Comparison of ENCODE assay signal across 25 cellular contexts in genomic region chr5:80703747-80704146, GRCh38. TPM values are rescaled to one million over a fixed set of nuclear protein-coding genes. Genes with fewer than 3 reads are reported as not detected.
A peak's percentile ranks its signal among the peaks of the same experiment; 100 is the strongest.
DNase-seq lines count a peak whose midpoint lies in the region; ATAC-seq, FAIRE-seq and TF ChIP-seq lines count a peak whose summit lies in the region.
"Had no signal": no experiment of that assay in that cellular context is flagged by ENCODE, and none has a peak within 500 bp of the region (broad histone marks: within the 10 kb centered on the region; RNA-seq: fewer than 3 reads in every experiment).

No MANE protein-coding gene starts in this region.

- H3K27ac ChIP-seq in GM23338 (ENCODE audit: low read depth) (peak overlapping the region; percentile 20; the same call in 1 of the 2 replicates), H1 (ENCODE audit: low read depth, low read length) (peak overlapping the region; percentile 41; the same call in 1 of the 2 replicates), psoas muscle (no peak overlapping the region)
- H3K27ac ChIP-seq: coronary artery, left ventricle myocardium inferior, prostate gland, suprapubic skin, vagina had no signal

- no peak overlapping the region for H3K56ac ChIP-seq in H1 (replicated peaks; ENCODE audit: insufficient read length, low read depth, low read length)

- H4K8ac ChIP-seq in H1 (ENCODE audit: extremely low read depth, insufficient read depth, low read length): no peak overlapping the region

- H2BK120ac ChIP-seq in H1 (replicated peaks; ENCODE audit: low read depth, low read length): no peak overlapping the region

- no peak overlapping the region for H2BK12ac ChIP-seq in H1 (ENCODE audit: low read depth, low read length)

- ATAC-seq in GM23338: peak; percentile 25; the same call in 2 of the 3 replicates
- peak; percentile 20 for ATAC-seq in naive B cell (ENCODE audit: low read depth in 2 of 2)
- ATAC-seq in psoas muscle: no peak
- no peak for ATAC-seq in GM21526 (IDR thresholded peaks at IDR 0.05; ENCODE audit: low FRiP score, unreplicated experiment)
- ATAC-seq in HG03571 (IDR thresholded peaks at IDR 0.05; ENCODE audit: unreplicated experiment): no peak
- ATAC-seq: activated T-helper 17 cell treated with anti-CD3 and anti-CD28 coated beads, Interleukin-2, amount 50 U/mL, for 72 hours; HCT116; PC-3 had no signal

- H3K4me3 Mint-ChIP-seq in GM23338 (no peak overlapping the region), naive B cell (peak overlapping the region in 6 of 8 donors; percentile 17 to 55 (median 26))
- H3K4me3 Mint-ChIP-seq: activated T-helper 17 cell treated with anti-CD3 and anti-CD28 coated beads, Interleukin-2, amount 50 U/mL, for 72 hours; brain; CD4-positive, alpha-beta T cell had no signal

- H3F3A ChIP-seq in GM23338 (replicated peaks; ENCODE audit: low read depth) (no peaks in the 10 kb centered on the region), Loucy (ENCODE audit: low read depth) (no peaks in the 10 kb centered on the region)

- H3K4me1 ChIP-seq in GM23338 (ENCODE audit: insufficient read depth) (peaks cover 23% of the 10 kb centered on the region), Loucy (ENCODE audit: insufficient read depth, low read length, poor library complexity, severe bottlenecking) (peaks cover 12% of the 10 kb centered on the region), H1 (replicated peaks in 1 of 4; ENCODE audit: control insufficient read depth in 3 of 4, insufficient read depth in 4 of 4, low read length in 3 of 4) (peaks cover 0 to 5% (median 1%) of the 10 kb centered on the region in 4 experiments; a peak in 2 of 7 replicates), psoas muscle (peaks cover 9% of the 10 kb centered on the region)
- H3K4me1 ChIP-seq: prostate gland, suprapubic skin had no signal

- H3K9me2 ChIP-seq in GM23338 (ENCODE audit: insufficient read depth): no peaks in the 10 kb centered on the region
- no peaks in the 10 kb centered on the region for H3K9me2 ChIP-seq in Loucy (replicated peaks; ENCODE audit: low read depth, low read length)

- H4K5ac ChIP-seq in H1 (ENCODE audit: insufficient read length, low read depth, low read length): no peak overlapping the region

- H3K27ac Mint-ChIP-seq in GM23338 (peak overlapping the region; percentile 84; the same call in 1 of the 2 replicates), naive B cell (peak overlapping the region in 5 of 6 donors; percentile 4 to 88 (median 67))
- H3K27ac Mint-ChIP-seq: activated T-helper 17 cell treated with anti-CD3 and anti-CD28 coated beads, Interleukin-2, amount 50 U/mL, for 72 hours; brain; CD4-positive, alpha-beta T cell had no signal

- DNase-seq in GM23338 (ENCODE audit: low spot score) (no peak), H1 (ENCODE audit: low read depth in 1 of 2, low spot score in 2 of 2) (no peak), naive B cell (no peak), psoas muscle (no peak)
- DNase-seq: activated CD4-positive, alpha-beta T cell treated with anti-CD3 and anti-CD28 coated beads, Interleukin-2, amount 50 U/mL, for 1 hour; CD4-positive, alpha-beta T cell; left ventricle myocardium inferior; NCI-H2081; NCI-H446 treated with DMSO at 0.1 percent for 48 hours; PC-3; SHP77; SW 1271 had no signal

- no peak overlapping the region for H2BK20ac ChIP-seq in H1 (ENCODE audit: low read length)

- no peak for FAIRE-seq in H1 (lab: Jason Lieb, UNC)
- FAIRE-seq: endometrium, GM18507, TTC549 had no signal

- no peak overlapping the region for H2AFZ ChIP-seq in GM23338
- H2AFZ ChIP-seq in Loucy (ENCODE audit: low read length): no peak overlapping the region
- no peak overlapping the region for H2AFZ ChIP-seq in H1 (ENCODE audit: low read length)

- H3K9me3 Mint-ChIP-seq in GM23338 (no peaks in the 10 kb centered on the region), naive B cell (no peaks in the 10 kb centered on the region)
- H3K9me3 Mint-ChIP-seq: activated T-helper 17 cell treated with anti-CD3 and anti-CD28 coated beads, Interleukin-2, amount 50 U/mL, for 72 hours; brain; CD4-positive, alpha-beta T cell had no signal

- H3K4me2 ChIP-seq in GM23338: peak overlapping the region; percentile 54
- peak overlapping the region; percentile 37 for H3K4me2 ChIP-seq in Loucy (ENCODE audit: low read depth, low read length, poor library complexity, severe bottlenecking)
- H3K4me2 ChIP-seq in H1 (ENCODE audit: insufficient read depth in 1 of 2, low read depth in 2 of 2, low read length in 2 of 2): no peak overlapping the region

- H3K79me2 ChIP-seq in GM23338 (replicated peaks; ENCODE audit: insufficient read depth) (no peaks in the 10 kb centered on the region), Loucy (ENCODE audit: insufficient read depth, low read length) (no peaks in the 10 kb centered on the region; the same call in 1 of the 2 replicates), H1 (ENCODE audit: control insufficient read depth in 1 of 2, insufficient read depth in 2 of 2, low read length in 2 of 2) (no peaks in the 10 kb centered on the region)

- no peak overlapping the region for H3K23ac ChIP-seq in H1 (ENCODE audit: insufficient read length)

- H3K79me1 ChIP-seq in H1 (ENCODE audit: low read depth, low read length): no peaks in the 10 kb centered on the region

- TF ChIP-seq CTCF in GM23338 (conservative IDR thresholded peaks at IDR 0.05; ENCODE audit: low read depth in 2 of 2) (no peak), Loucy (conservative IDR thresholded peaks at IDR 0.05; ENCODE audit: low read length) (no peak), H1 (IDR thresholded peaks at IDR 0.05; ENCODE audit: control extremely low read depth in 1 of 3, insufficient read depth in 1 of 3, low read depth in 1 of 3, low read length in 3 of 3) (no peak), psoas muscle (IDR thresholded peaks at IDR 0.05) (no peak)

- no peaks in the 10 kb centered on the region for H4K20me1 ChIP-seq in GM23338 (replicated peaks; ENCODE audit: insufficient read depth)
- H4K20me1 ChIP-seq in Loucy (ENCODE audit: insufficient read depth, low read length, poor library complexity, severe bottlenecking): peaks cover 7% of the 10 kb centered on the region
- no peaks in the 10 kb centered on the region for H4K20me1 ChIP-seq in H1 (replicated peaks in 1 of 2; ENCODE audit: control insufficient read depth in 1 of 2, insufficient read depth in 2 of 2, low read length in 2 of 2)

- no peak overlapping the region for H3K4ac ChIP-seq in H1 (replicated peaks; ENCODE audit: insufficient read length, low read depth, low read length)

- no peaks in the 10 kb centered on the region for H3K27me3 Mint-ChIP-seq in GM23338 (ENCODE audit: insufficient read depth, low read depth, poor library complexity)
- no peaks in the 10 kb centered on the region for H3K27me3 Mint-ChIP-seq in naive B cell
- H3K27me3 Mint-ChIP-seq: activated T-helper 17 cell treated with anti-CD3 and anti-CD28 coated beads, Interleukin-2, amount 50 U/mL, for 72 hours; brain; CD4-positive, alpha-beta T cell had no signal

- H3K4me3 ChIP-seq in GM23338 (no peak overlapping the region), Loucy (ENCODE audit: low read length, poor library complexity, severe bottlenecking) (no peak overlapping the region), H1 (ENCODE audit: extremely low read depth in 1 of 4, insufficient read depth in 2 of 4, low read depth in 3 of 4, low read length in 4 of 4) (no peak overlapping the region), psoas muscle (no peak overlapping the region)
- H3K4me3 ChIP-seq: coronary artery, left ventricle myocardium inferior, prostate gland, suprapubic skin, vagina had no signal

- no peaks in the 10 kb centered on the region for H3K36me3 ChIP-seq in GM23338 (ENCODE audit: insufficient read depth)
- H3K36me3 ChIP-seq in Loucy (ENCODE audit: insufficient read depth, low read length): peaks cover 30% of the 10 kb centered on the region
- peaks cover 0 to 3% (median 2%) of the 10 kb centered on the region in 4 experiments; a peak in 3 of 8 replicates for H3K36me3 ChIP-seq in H1 (ENCODE audit: control insufficient read depth in 2 of 4, insufficient read depth in 4 of 4, low read length in 3 of 4)
- peaks cover 0 to 19% of the 10 kb centered on the region in 2 donors for H3K36me3 ChIP-seq in psoas muscle (ENCODE audit: insufficient read depth in 1 of 2, low read depth in 1 of 2)
- H3K36me3 ChIP-seq: prostate gland, suprapubic skin had no signal

- no peak for TF ChIP-seq RAD21 in H1 (IDR thresholded peaks at IDR 0.05 in 1 of 2, conservative IDR thresholded peaks at IDR 0.05 in 1 of 2; ENCODE audit: low read depth in 2 of 2, low read length in 2 of 2)

- H3K36me3 Mint-ChIP-seq in GM23338 (ENCODE audit: low read depth): peaks cover 13% of the 10 kb centered on the region
- H3K36me3 Mint-ChIP-seq in naive B cell: peaks cover 13 to 23% of the 10 kb centered on the region in 2 donors

- H3K4me1 Mint-ChIP-seq in GM23338 (peaks cover 21% of the 10 kb centered on the region), naive B cell (peaks cover 19 to 21% (median 21%) of the 10 kb centered on the region in 3 donors)
- H3K4me1 Mint-ChIP-seq: brain had no signal

- peak overlapping the region; percentile 84; the same call in 1 of the 2 replicates for H2BK5ac ChIP-seq in H1 (ENCODE audit: low read depth, low read length)

- CTCF ChIA-PET in H1 (lab: Charles Lee; ENCODE audit: partially characterized antibody): interaction anchor here (0.7 to 1.8 kb wide), 3 partner anchors 9 to 461 kb away, joined by 3 to 7 read pairs (median 3); no protein-coding TSS in a partner anchor

- POLR2A ChIA-PET in H1 (lab: Charles Lee; ENCODE audit: partially characterized antibody): interaction anchor here (1.5 kb wide), 1 partner anchor 10 kb away, joined by 4 read pairs; no protein-coding TSS in a partner anchor

- H2AK5ac ChIP-seq in H1 (ENCODE audit: low read depth, low read length): 0 out of 2 replicates have a peak overlapping the region, but pooled peaks have one; percentile 53

- intact Hi-C loops in psoas muscle (cut with DNase I): no loop called here

- H3K27me3 ChIP-seq in GM23338 (ENCODE audit: insufficient read depth): no peaks in the 10 kb centered on the region
- H3K27me3 ChIP-seq in Loucy (ENCODE audit: insufficient read depth, low read length, poor library complexity, severe bottlenecking): no peaks in the 10 kb centered on the region
- H3K27me3 ChIP-seq in H1 (replicated peaks in 1 of 4; ENCODE audit: control insufficient read depth in 3 of 4, extremely low read depth in 1 of 4, insufficient read depth in 3 of 4, low read length in 3 of 4): no peaks in the 10 kb centered on the region
- no peaks in the 10 kb centered on the region for H3K27me3 ChIP-seq in psoas muscle (ENCODE audit: insufficient read depth in 3 of 3, low read length in 2 of 3)
- H3K27me3 ChIP-seq: suprapubic skin, vagina had no signal

- no peak for TF ChIP-seq EP300 in H1 (IDR thresholded peaks at IDR 0.05; ENCODE audit: borderline replicate concordance in 1 of 2, low read depth in 2 of 2, low read length in 2 of 2)

- H3K9me3 ChIP-seq in Loucy (ENCODE audit: insufficient read depth, low read depth, low read length): no peaks in the 10 kb centered on the region
- H3K9me3 ChIP-seq in H1 (ENCODE audit: insufficient read depth in 2 of 2, low read depth in 1 of 2, low read length in 1 of 2): no peaks in the 10 kb centered on the region
- no peaks in the 10 kb centered on the region for H3K9me3 ChIP-seq in psoas muscle
- H3K9me3 ChIP-seq: left ventricle myocardium inferior, prostate gland, suprapubic skin, vagina had no signal

- H3K18ac ChIP-seq in H1 (ENCODE audit: extremely low read depth, low read length): peak overlapping the region; percentile 75; the same call in 1 of the 2 replicates

- TF ChIP-seq POLR2A in H1 (IDR thresholded peaks at IDR 0.05; ENCODE audit: control extremely low read depth in 1 of 2, low read depth in 2 of 2, low read length in 2 of 2): no peak

- H3K9ac ChIP-seq in Loucy (ENCODE audit: low read depth, low read length, poor library complexity, severe bottlenecking) (no peak overlapping the region), H1 (replicated peaks in 1 of 4; ENCODE audit: extremely low read depth in 1 of 4, low read depth in 3 of 4, low read length in 3 of 4) (no peak overlapping the region)

- no peaks in the 10 kb centered on the region for H3K23me2 ChIP-seq in H1 (ENCODE audit: low read depth, low read length)

- H4K91ac ChIP-seq in H1 (replicated peaks; ENCODE audit: insufficient read length, low read length): peak overlapping the region; percentile 94

- no peak overlapping the region for H3K14ac ChIP-seq in H1 (ENCODE audit: insufficient read length)

- no peak overlapping the region for H2BK15ac ChIP-seq in H1 (ENCODE audit: low read length)

- WGBS in H1 (ENCODE audit: extremely low coverage in 1 of 2, insufficient coverage in 1 of 2, insufficient read length in 1 of 2, insufficient replicate concordance in 2 of 2, low coverage in 1 of 2, low lambda C conversion rate in 2 of 2, missing lambda C conversion rate in 1 of 2), 2 experiments: 90% methylated on average over 5 of the region's 5 CpGs; no CpG with 5 or more reads in 1 of the 2 experiments
- 68 to 74% (median 69%) methylated on average over 5 of the region's 5 CpGs for WGBS in psoas muscle, 3 donors

RNA-seq across cellular contexts. Expression of gene DHFR, which starts 49.0 kb away (rescaled TPM):
- total RNA-seq in GM23338 (2014; rRNA removed; shearing (Covaris generic)): 82.8 and 95.6 TPM in 2 replicates
- polyA plus RNA-seq in GM23338 (2016; fragmentation: Nextera tagmentation; extraction: Ambion mirVana) (48.7 and 56.2 TPM in 2 replicates), H1 (2011; rRNA removed) (34.5 and 46.4 TPM in 2 replicates), naive B cell (ENCODE audit: low read depth in 6 of 6) (1 to 10 TPM in 4 of 6 donors, under 1 TPM in 2; 0.20 to 3.3 (median 1.4) TPM), psoas muscle (10 to 100 TPM in 1 of 3 donors, 1 to 10 TPM in 2; 5.2 to 26.3 (median 6.0) TPM)
- 86.7 and 88.9 TPM in 2 replicates for total RNA-seq in H1 (2021; fragmentation: NEBNext Ultra II Directional; extraction: Animal tissue kit (Norgen Biotek cat#: 25700))
- 55.7 TPM for polyA plus RNA-seq in H1 (2011; cell fraction: cytosol; rRNA removed)
- polyA plus RNA-seq in H1 (2011; cell fraction: nucleus; rRNA removed): 93.3 TPM
- polyA plus RNA-seq in H1 (2012, experiment 1 of 2): 52.3 to 74.6 TPM (median 57.2 TPM) in 4 replicates
- 16.6 TPM for polyA plus RNA-seq in H1 (2012, experiment 2 of 2)
- polyA plus RNA-seq in H1 (2013, experiment 1 of 2): 172 TPM
- 152 TPM for polyA plus RNA-seq in H1 (2013, experiment 2 of 2)
- 51.3 and 69.7 TPM in 2 replicates for polyA minus RNA-seq in H1 (2011; rRNA and poly(A)+ RNA removed)
- 53.4 TPM for polyA minus RNA-seq in H1 (2011; cell fraction: cytosol; rRNA and poly(A)+ RNA removed)
- 111 TPM for polyA minus RNA-seq in H1 (2011; cell fraction: nucleus; rRNA and poly(A)+ RNA removed)
- total RNA-seq in psoas muscle: 10 to 100 TPM in 3 of 4 donors, 1 to 10 TPM in 1; 4.4 to 13.2 (median 12.0) TPM

RNA-seq across cellular contexts. Expression of gene MSH3, which starts 49.3 kb away (rescaled TPM):
- 16.6 and 17.1 TPM in 2 replicates for total RNA-seq in GM23338 (2014; rRNA removed; shearing (Covaris generic))
- polyA plus RNA-seq in GM23338 (2016; fragmentation: Nextera tagmentation; extraction: Ambion mirVana): 9.1 and 13.3 TPM in 2 replicates
- total RNA-seq in H1 (2021; fragmentation: NEBNext Ultra II Directional; extraction: Animal tissue kit (Norgen Biotek cat#: 25700)): 20.3 and 22.6 TPM in 2 replicates
- polyA plus RNA-seq in H1 (2011; rRNA removed): 2.5 and 3.6 TPM in 2 replicates
- 5.4 TPM for polyA plus RNA-seq in H1 (2011; cell fraction: cytosol; rRNA removed)
- 4.2 TPM for polyA plus RNA-seq in H1 (2011; cell fraction: nucleus; rRNA removed)
- 6.6 to 14.0 TPM (median 8.7 TPM) in 4 replicates for polyA plus RNA-seq in H1 (2012, experiment 1 of 2)
- 0.54 TPM for polyA plus RNA-seq in H1 (2012, experiment 2 of 2)
- 12.6 TPM for polyA plus RNA-seq in H1 (2013, experiment 1 of 2)
- 12.7 TPM for polyA plus RNA-seq in H1 (2013, experiment 2 of 2)
- 10.6 and 14.9 TPM in 2 replicates for polyA minus RNA-seq in H1 (2011; rRNA and poly(A)+ RNA removed)
- 11.1 TPM for polyA minus RNA-seq in H1 (2011; cell fraction: cytosol; rRNA and poly(A)+ RNA removed)
- polyA minus RNA-seq in H1 (2011; cell fraction: nucleus; rRNA and poly(A)+ RNA removed): 34.6 TPM
- polyA plus RNA-seq in naive B cell (ENCODE audit: low read depth in 6 of 6): 10 to 100 TPM; 12.4 to 14.8 (median 12.9) TPM
- 10 to 100 TPM in 3 of 4 donors, 1 to 10 TPM in 1; 5.2 to 12.6 (median 10.7) TPM for total RNA-seq in psoas muscle
- 1 to 10 TPM; 2.8 to 5.8 (median 3.9) TPM for polyA plus RNA-seq in psoas muscle

Comparison
In these comparisons a context has a peak if more than half of its experiments do, and no peak if none do; other contexts are left out.
1. ATAC-seq: peak in GM23338 (single experiment) and naive B cell (2 of 2); none in psoas muscle (0 of 4), GM21526 (single experiment) and HG03571 (single experiment).
2. H3K4me2 ChIP-seq: peak in GM23338 (single experiment) and Loucy (single experiment); none in H1 (0 of 2).